ENCODE assay signal across 24 cellular contexts in genomic region chr5:100551183-100551582, GRCh38. TPM values are rescaled to one million over a fixed set of nuclear protein-coding genes. Genes with fewer than 3 reads are reported as not detected.
DNase-seq lines count a peak whose midpoint lies in the region; ATAC-seq, FAIRE-seq and TF ChIP-seq lines count a peak whose summit lies in the region.
"Had no signal": no experiment of that assay in that cellular context is flagged by ENCODE, and none has a peak within 500 bp of the region (broad histone marks: within the 10 kb centered on the region; RNA-seq: fewer than 3 reads in every experiment).

No MANE protein-coding gene starts in this region.

- BruUV-seq in GM12878 (replicated peaks; lab: Mats Ljungman, UMichigan), result no TSS peak

- TF ChIP-seq POLR2A in GM12878 (IDR thresholded peaks at IDR 0.05; ENCODE audit: low read depth, low read length), result no peak

- H3K4me2 ChIP-seq in GM12878 (ENCODE audit: control insufficient read depth, insufficient read depth), result no peak overlapping the region

- POLR2A ChIA-PET in GM12878 (lab: Charles Lee), result interaction anchor here (1.0 kb wide), 1 partner anchor 16 kb away, joined by 3 read pairs; the partner anchor contains the start of gene FAM174A

- H3K79me2 ChIP-seq in GM12878 (ENCODE audit: control insufficient read depth, insufficient read depth, low read length), result no peaks in the 10 kb centered on the region

- DNase-seq in GM12878 (ENCODE audit: low read depth, low spot score) (no peak), psoas muscle (peak in 1 of 2 donors; percentile 28), globus pallidus (ENCODE audit: low spot score) (no peak), GDM1 (lab: John Stamatoyannopoulos, UW) (no peak)
- DNase-seq: activated CD4-positive, alpha-beta T cell treated with anti-CD3 and anti-CD28 coated beads, Interleukin-2, amount 10 ng/mL, durations not matched to agents 7 days and 5 days; activated naive CD4-positive, alpha-beta T cell; activated T-cell treated with anti-CD3 and anti-CD28 coated beads, Interleukin-2, amount 50 U/mL, for 24 hours; dermis blood vessel endothelial cell; H9; NCI-H1694; NCI-H510A treated with DMSO at 0.1 percent for 48 hours; nephron progenitor cell; ovary; stimulated activated CD4-positive, alpha-beta T cell treated with anti-CD3 and anti-CD28 coated beads, Interleukin-4, amount 100 ng/mL, for 1 hour; substantia nigra had no signal

- no peaks in the 10 kb centered on the region for H3K9me3 ChIP-seq in GM12878 (replicated peaks; ENCODE audit: control insufficient read depth, insufficient read depth, low read length)
- H3K9me3 ChIP-seq in psoas muscle, result no peaks in the 10 kb centered on the region
- H3K9me3 ChIP-seq: BLaER1, ovary, right atrium auricular region had no signal

- no peak for TF ChIP-seq RAD21 in GM12878 (IDR thresholded peaks at IDR 0.05; ENCODE audit: insufficient read depth, low read depth, low read length)

- RAD21 ChIA-PET in GM12878 (lab: Charles Lee; ENCODE audit: unreplicated experiment), result interaction anchor here (1.4 kb wide), 1 partner anchor 16 kb away, joined by 3 read pairs; the partner anchor contains the start of gene FAM174A

- TF ChIP-seq EP300 in GM12878 (IDR thresholded peaks at IDR 0.05; ENCODE audit: borderline replicate concordance in 1 of 2, control insufficient read depth in 1 of 2, low read depth in 2 of 2, low read length in 2 of 2), result no peak

- peaks cover 8% of the 10 kb centered on the region for H3K4me1 ChIP-seq in GM12878 (ENCODE audit: control insufficient read depth, insufficient read depth, low read length)
- H3K4me1 ChIP-seq in psoas muscle, result peaks cover 47% of the 10 kb centered on the region
- H3K4me1 ChIP-seq: right atrium auricular region had no signal

- SMC1A ChIA-PET in GM12878 (lab: Charles Lee; ENCODE audit: uncharacterized antibody, unreplicated experiment), result interaction anchor here (2.0 kb wide), 1 partner anchor 11 kb away, joined by 10 read pairs; no protein-coding TSS in a partner anchor

- in situ Hi-C loops in GM12878 (cut with MboI), result no loop called here

- 100% methylated on average over 3 of the region's 3 CpGs for WGBS in GM12878 (ENCODE audit: insufficient coverage, insufficient replicate concordance, low lambda C conversion rate, missing lambda C conversion rate)
- 61 to 91% (median 67%) methylated on average over 3 of the region's 3 CpGs for WGBS in psoas muscle, 3 donors

- H3K4me3 ChIP-seq in GM12878, result no peak overlapping the region
- H3K4me3 ChIP-seq in psoas muscle, result no peak overlapping the region
- H3K4me3 ChIP-seq: BLaER1, ovary, right atrium auricular region had no signal

- no peaks in the 10 kb centered on the region for H3K36me3 ChIP-seq in GM12878 (ENCODE audit: control insufficient read depth in 2 of 2, insufficient read depth in 2 of 2, low read length in 1 of 2)
- no peaks in the 10 kb centered on the region for H3K36me3 ChIP-seq in psoas muscle (ENCODE audit: insufficient read depth in 1 of 2, low read depth in 1 of 2)
- H3K36me3 ChIP-seq: BLaER1, ovary, right atrium auricular region had no signal

- CTCF ChIA-PET in GM12878 (lab: Yijun Ruan, JAX), result no interaction called here

- TF ChIP-seq CTCF in GM12878 (IDR thresholded peaks at IDR 0.05 in 2 of 3, conservative IDR thresholded peaks at IDR 0.05 in 1 of 3; ENCODE audit: control insufficient read depth in 2 of 3, extremely low read depth in 1 of 3, insufficient read depth in 1 of 3, low read depth in 3 of 3, low read length in 3 of 3) (no peak), psoas muscle (IDR thresholded peaks at IDR 0.05) (no peak)

- H2AFZ ChIP-seq in GM12878 (ENCODE audit: control insufficient read depth, low read depth, low read length), result no peak overlapping the region

- intact Hi-C loops in GM12878 (cut with micrococcal nuclease; ENCODE audit: unreplicated experiment) (loop anchor here (5.0 kb wide), 1 partner anchor 351 kb away; the partner anchor contains the start of gene ST8SIA4), psoas muscle (cut with DNase I) (loop anchor here in 1 of 2 donors (5.0 kb wide), 1 partner anchor 46 kb away; no protein-coding TSS in a partner anchor)

- H4K20me1 ChIP-seq in GM12878 (ENCODE audit: control insufficient read depth, insufficient read depth), result no peaks in the 10 kb centered on the region
- H4K20me1 ChIP-seq: BLaER1 had no signal

- peak overlapping the region; percentile 31; the same call in 1 of the 2 replicates for H3K27ac ChIP-seq in GM12878 (ENCODE audit: control insufficient read depth, insufficient read depth)
- H3K27ac ChIP-seq in psoas muscle, result peak overlapping the region; percentile 87
- H3K27ac ChIP-seq: BLaER1, HL-60, ovary, right atrium auricular region, VCaP had no signal

- H3K27me3 ChIP-seq in GM12878 (replicated peaks in 1 of 2; ENCODE audit: control insufficient read depth in 2 of 2, insufficient read depth in 2 of 2, low read length in 1 of 2) (no peaks in the 10 kb centered on the region), psoas muscle (ENCODE audit: insufficient read depth in 3 of 3, low read length in 2 of 3) (no peaks in the 10 kb centered on the region)
- H3K27me3 ChIP-seq: BLaER1, ovary, right atrium auricular region had no signal

- peak; percentile 3 for ATAC-seq in GM19397 (IDR thresholded peaks at IDR 0.05; ENCODE audit: unreplicated experiment)
- peak; percentile 6 for ATAC-seq in HG02642 (IDR thresholded peaks at IDR 0.05; ENCODE audit: poor library complexity, unreplicated experiment)
- ATAC-seq in GM12878, result no peak; the same call in 2 of the 3 replicates
- peak; percentile 66 to 84 (median 76) for ATAC-seq in psoas muscle
- no peak for ATAC-seq in HG03159 (IDR thresholded peaks at IDR 0.05; ENCODE audit: unreplicated experiment)

- H3K9ac ChIP-seq in GM12878 (ENCODE audit: control insufficient read depth, insufficient read depth, low read length), result no peak overlapping the region
- H3K9ac ChIP-seq: BLaER1 had no signal

- no peak for FAIRE-seq in GM12878 (lab: Jason Lieb, UNC)
- FAIRE-seq: G401.6, islet of Langerhans had no signal

TF ChIP-seq in GM12878, 131 proteins besides CTCF, POLR2A, EP300 and RAD21 (continues in another document):
- no peak for TF ChIP-seq CEBPB (IDR thresholded peaks at IDR 0.05; ENCODE audit: borderline replicate concordance in 1 of 2, low read depth in 2 of 2, low read length in 2 of 2)
- TF ChIP-seq RB1 (IDR thresholded peaks at IDR 0.05; ENCODE audit: borderline replicate concordance), result no peak
- TF ChIP-seq NFIC (IDR thresholded peaks at IDR 0.05; ENCODE audit: low read depth, low read length), result no peak
- TF ChIP-seq SIX5 (IDR thresholded peaks at IDR 0.05; ENCODE audit: low read depth, low read length, severe bottlenecking), result no peak
- no peak for TF ChIP-seq CHD4 (IDR thresholded peaks at IDR 0.05)
- TF ChIP-seq NKRF (conservative IDR thresholded peaks at IDR 0.05), result no peak
- TF ChIP-seq TARDBP (IDR thresholded peaks at IDR 0.05; ENCODE audit: borderline replicate concordance), result no peak
- TF ChIP-seq LARP7 (IDR thresholded peaks at IDR 0.05), result no peak

RNA-seq across cellular contexts. Expression of gene FAM174A, which starts 16.0 kb away (rescaled TPM):
- total RNA-seq in GM12878 (2013; cell fraction: nucleolus; rRNA removed), result 18.0 and 23.4 TPM in 2 replicates
- total RNA-seq in GM12878 (2014; rRNA removed) (8.4 and 9.8 TPM in 2 replicates), GM12878 (2014; rRNA removed; fragmentation: Illumina TruSeq; extraction: Trizol) (4.5 TPM in 2 replicates), GM12878 (2021) (7.4 and 7.5 TPM in 2 replicates), psoas muscle (10 to 100 TPM; 30.6 to 39.1 (median 35.0) TPM)
- polyA plus RNA-seq in GM12878 (2011; ENCODE audit: low read depth), result 1.5 TPM
- polyA plus RNA-seq in GM12878 (2011; rRNA removed) (4.0 and 6.7 TPM in 2 replicates), GM12878 (2014; fragmentation: Illumina TruSeq; extraction: Trizol) (3.4 and 4.4 TPM in 2 replicates), GM12878 (2014; fragmentation: Nextera tagmentation; extraction: Ambion mirVana) (1 to 10 TPM; 1.4 to 4.2 TPM), GM12878 (2014; rRNA removed) (7.9 and 12.0 TPM in 2 replicates), GM12878 (2016; fragmentation: Nextera tagmentation; extraction: Ambion mirVana) (10 to 100 TPM; 11.3 to 12.1 TPM), psoas muscle (10 to 100 TPM; 37.5 to 55.1 (median 46.6) TPM)
- polyA plus RNA-seq in GM12878 (2011; cell fraction: cytosol; rRNA removed), result 2.9 and 6.3 TPM in 2 replicates
- 3.0 and 3.6 TPM in 2 replicates for polyA plus RNA-seq in GM12878 (2011; cell fraction: nucleus; rRNA removed)
- 6.2 and 6.5 TPM in 2 replicates for polyA plus RNA-seq in GM12878 (2012)
- polyA minus RNA-seq in GM12878 (2011; rRNA and poly(A)+ RNA removed), result 0.95 and 6.1 TPM in 2 replicates
- polyA minus RNA-seq in GM12878 (2011; cell fraction: cytosol; rRNA and poly(A)+ RNA removed), result 3.9 and 4.5 TPM in 2 replicates
- polyA minus RNA-seq in GM12878 (2011; cell fraction: nucleus; rRNA and poly(A)+ RNA removed), result 16.8 and 28.4 TPM in 2 replicates

Comparison
In these comparisons a context has a peak if more than half of its experiments do, and no peak if none do; other contexts are left out.
1. ATAC-seq: peak in GM19397 (single experiment), HG02642 (single experiment) and psoas muscle (4 of 4); none in GM12878 (single experiment) and HG03159 (single experiment).